In the genomic region with DNA sequence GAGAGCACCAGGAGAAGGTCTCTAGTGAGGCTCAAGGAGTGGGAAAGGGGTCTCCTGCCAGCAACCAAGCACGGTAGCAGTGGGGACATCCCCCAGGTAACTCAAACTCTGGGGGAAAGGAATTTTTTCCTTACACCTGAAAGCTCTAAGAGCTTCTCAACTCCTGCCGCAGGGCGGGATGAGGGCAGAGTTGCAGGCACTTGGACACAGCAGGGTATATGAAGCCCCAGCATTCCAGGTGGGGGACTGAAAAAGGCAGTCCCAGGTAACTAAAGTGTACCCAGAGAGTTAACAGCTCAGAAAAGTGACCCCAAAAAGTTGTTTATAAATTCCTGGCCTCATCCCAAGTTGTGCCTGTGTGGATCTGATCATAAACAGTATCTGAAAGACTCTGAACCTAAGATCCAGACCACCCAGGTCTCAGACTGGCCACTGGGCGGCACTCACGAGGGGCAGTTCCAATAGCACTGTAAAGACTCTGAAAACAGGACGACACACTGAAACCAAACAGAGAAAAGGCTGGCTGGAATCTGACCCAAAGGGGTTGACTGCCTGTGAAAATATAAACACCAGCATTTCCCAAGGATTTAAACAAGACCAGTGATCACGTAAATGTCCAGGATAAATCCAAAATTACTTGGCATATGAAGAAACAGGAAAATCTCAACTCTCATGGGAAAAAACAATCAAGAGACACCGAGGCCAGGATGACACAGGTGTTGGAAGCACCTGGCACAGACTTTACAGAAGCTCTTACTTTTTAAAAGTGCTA, we compare ENCODE assay signal across 8 cellular contexts. TPM values are rescaled to one million over a fixed set of nuclear protein-coding genes. Genes with fewer than 3 reads are reported as not detected.
A peak's percentile ranks its signal among the peaks of the same experiment; 100 is the strongest.
DNase-seq lines count a peak whose midpoint lies in the region; ATAC-seq, FAIRE-seq and TF ChIP-seq lines count a peak whose summit lies in the region.

No MANE protein-coding gene starts in this region.

- H3K27me3 Mint-ChIP-seq in stimulated activated naive B cell treated with anti-CD40 and anti-IgM and Interleukin-4, amounts not matched to agents 10 μg/mL and 1 μg/mL and 100 μg/mL, for 72 hours = no peaks in the 10 kb centered on the region

- ATAC-seq in GM12878 = peak; percentile 94
- peak; percentile 82 to 87 for ATAC-seq in stimulated activated naive B cell treated with anti-CD40 and anti-IgM and Interleukin-4, amounts not matched to agents 10 μg/mL and 1 μg/mL and 100 μg/mL, for 72 hours (replicated peaks)

- no peak overlapping the region for H3K4me3 Mint-ChIP-seq in stimulated activated naive B cell treated with anti-CD40 and anti-IgM and Interleukin-4, amounts not matched to agents 10 μg/mL and 1 μg/mL and 100 μg/mL, for 72 hours

- FAIRE-seq in GM12878 (lab: Jason Lieb, UNC) (no peak), GM12892 (lab: Jason Lieb, UNC) (no peak)

- intact Hi-C loops in GM12878 (cut with micrococcal nuclease; ENCODE audit: unreplicated experiment) = loop anchor here (1.0 to 5.0 kb wide), 2 partner anchors 35 to 116 kb away; no protein-coding TSS in a partner anchor

- H3K79me2 ChIP-seq in GM12878 (ENCODE audit: control insufficient read depth, insufficient read depth, low read length) = no peaks in the 10 kb centered on the region

- no peaks in the 10 kb centered on the region for H3K36me3 ChIP-seq in GM12878 (ENCODE audit: control insufficient read depth in 2 of 2, insufficient read depth in 2 of 2, low read length in 1 of 2)

- H3K4me1 ChIP-seq in GM12878 (ENCODE audit: control insufficient read depth, insufficient read depth, low read length) = peaks cover 13% of the 10 kb centered on the region; the same call in 1 of the 2 replicates

- H3K4me1 Mint-ChIP-seq in stimulated activated naive B cell treated with anti-CD40 and anti-IgM and Interleukin-4, amounts not matched to agents 10 μg/mL and 1 μg/mL and 100 μg/mL, for 72 hours = peaks cover 9 to 16% of the 10 kb centered on the region in 2 donors

- in situ Hi-C loops in GM12878 (cut with MboI) = loop anchor here (5.0 kb wide), 1 partner anchor 36 kb away; no protein-coding TSS in a partner anchor

- no peaks in the 10 kb centered on the region for H3K9me3 ChIP-seq in GM12878 (replicated peaks; ENCODE audit: control insufficient read depth, insufficient read depth, low read length)

- H3K9me3 Mint-ChIP-seq in stimulated activated naive B cell treated with anti-CD40 and anti-IgM and Interleukin-4, amounts not matched to agents 10 μg/mL and 1 μg/mL and 100 μg/mL, for 72 hours = no peaks in the 10 kb centered on the region

- H3K9ac ChIP-seq in GM12878 (ENCODE audit: control insufficient read depth, insufficient read depth, low read length) = no peak overlapping the region

- RAD21 ChIA-PET in GM12878 (lab: Charles Lee; ENCODE audit: unreplicated experiment) = interaction anchor here (1.5 kb wide), 1 partner anchor 34 kb away, joined by 7 read pairs; no protein-coding TSS in a partner anchor

- no TSS peak for BruUV-seq in GM12878 (replicated peaks; lab: Mats Ljungman, UMichigan)

- H2AFZ ChIP-seq in GM12878 (ENCODE audit: control insufficient read depth, low read depth, low read length) = peak overlapping the region; percentile 37; the same call in 1 of the 2 replicates

- no peak overlapping the region for H3K27ac ChIP-seq in GM12878 (ENCODE audit: control insufficient read depth, insufficient read depth)

- no peak overlapping the region for H3K27ac Mint-ChIP-seq in stimulated activated naive B cell treated with anti-CD40 and anti-IgM and Interleukin-4, amounts not matched to agents 10 μg/mL and 1 μg/mL and 100 μg/mL, for 72 hours

- WGBS in GM12878 (ENCODE audit: insufficient coverage, insufficient replicate concordance, low lambda C conversion rate, missing lambda C conversion rate) = 26% methylated on average over 8 of the region's 8 CpGs

- CTCF ChIA-PET in GM12878 (lab: Yijun Ruan, JAX) = interaction anchor here (0.6 to 3.6 kb wide), 10 partner anchors 10 to 258 kb away, joined by 3 to 41 read pairs (median 3); no protein-coding TSS in a partner anchor

- peak; percentile 72 for TF ChIP-seq RAD21 in GM12878 (IDR thresholded peaks at IDR 0.05; ENCODE audit: insufficient read depth, low read depth, low read length)

- SMC1A ChIA-PET in GM12878 (lab: Charles Lee; ENCODE audit: uncharacterized antibody, unreplicated experiment) = interaction anchor here (0.6 to 1.7 kb wide), 6 partner anchors 17 to 36 kb away, joined by 3 to 12 read pairs (median 4); no protein-coding TSS in a partner anchor

- no peaks in the 10 kb centered on the region for H4K20me1 ChIP-seq in GM12878 (ENCODE audit: control insufficient read depth, insufficient read depth)

- H3K36me3 Mint-ChIP-seq in stimulated activated naive B cell treated with anti-CD40 and anti-IgM and Interleukin-4, amounts not matched to agents 10 μg/mL and 1 μg/mL and 100 μg/mL, for 72 hours = peaks cover 0 to 1% of the 10 kb centered on the region in 2 donors

- POLR2A ChIA-PET in GM12878 (lab: Charles Lee) = no interaction called here

- DNase-seq in stimulated activated CD4-positive, alpha-beta T cell treated with anti-CD3 and anti-CD28 coated beads, Interleukin-4, amount 100 ng/mL, for 48 hours (ENCODE audit: low read depth in 2 of 2) = peak; percentile 6 to 9
- no peak for DNase-seq in stimulated activated CD4-positive, alpha-beta T cell treated with anti-CD3 and anti-CD28 coated beads, Interleukin-4, amount 100 ng/mL, for 4 hours
- DNase-seq in NCI-H69 (lab: John Stamatoyannopoulos, UW) (peak; percentile 81), GM12878 (ENCODE audit: low read depth, low spot score) (no peak), iPS-NIHi7 (ENCODE audit: extremely low spot score) (peak; percentile 82), GM12892 (ENCODE audit: insufficient read length) (no peak), 8988T (no peak)
- no peak for DNase-seq in stimulated activated naive B cell treated with anti-CD40 and anti-IgM and Interleukin-4, amounts not matched to agents 10 μg/mL and 1 μg/mL and 100 μg/mL, for 72 hours

- TF ChIP-seq CTCF in GM12878 (IDR thresholded peaks at IDR 0.05 in 2 of 3, conservative IDR thresholded peaks at IDR 0.05 in 1 of 3; ENCODE audit: control insufficient read depth in 2 of 3, extremely low read depth in 1 of 3, insufficient read depth in 1 of 3, low read depth in 3 of 3, low read length in 3 of 3) = peak; percentile 70 to 97 (median 92)

- H3K4me3 ChIP-seq in GM12878 = no peak overlapping the region

- TF ChIP-seq POLR2A in GM12878 (IDR thresholded peaks at IDR 0.05; ENCODE audit: low read depth, low read length) = no peak
- TF ChIP-seq POLR2A in GM12892 (IDR thresholded peaks at IDR 0.05; ENCODE audit: low read depth, low read length) = no peak

- TF ChIP-seq EP300 in GM12878 (IDR thresholded peaks at IDR 0.05; ENCODE audit: borderline replicate concordance in 1 of 2, control insufficient read depth in 1 of 2, low read depth in 2 of 2, low read length in 2 of 2) = no peak

- H3K4me2 ChIP-seq in GM12878 (ENCODE audit: control insufficient read depth, insufficient read depth) = peak overlapping the region; percentile 50

- H3K27me3 ChIP-seq in GM12878 (replicated peaks in 1 of 2; ENCODE audit: control insufficient read depth in 2 of 2, insufficient read depth in 2 of 2, low read length in 1 of 2) = no peaks in the 10 kb centered on the region

TF ChIP-seq in GM12878, 131 proteins besides CTCF, POLR2A, EP300 and RAD21:
- TF ChIP-seq TARDBP (IDR thresholded peaks at IDR 0.05; ENCODE audit: borderline replicate concordance) = no peak
- no peak for TF ChIP-seq RELA (IDR thresholded peaks at IDR 0.05; ENCODE audit: borderline replicate concordance, partially characterized antibody)
- TF ChIP-seq SREBF1 (IDR thresholded peaks at IDR 0.05; ENCODE audit: low read length) = no peak
- peak; percentile 76; the same call in 1 of the 2 replicates for TF ChIP-seq SMC3 (IDR thresholded peaks at IDR 0.05; ENCODE audit: borderline replicate concordance, low read length)
- 0 out of 2 replicates have a peak, but pooled peaks have one; percentile 43 for TF ChIP-seq YY1 (IDR thresholded peaks at IDR 0.05; ENCODE audit: low read depth, low read length)
TF ChIP-seq in GM12878: peak in this region for 2.

RNA-seq across cellular contexts. Expression of gene HSF2BP, which starts 47.5 kb away (rescaled TPM):
- total RNA-seq in GM12878 (2013; cell fraction: nucleolus; rRNA removed) = 2.1 and 2.7 TPM in 2 replicates
- total RNA-seq in GM12878 (2014; rRNA removed) = 0.33 and 0.45 TPM in 2 replicates
- total RNA-seq in GM12878 (2014; rRNA removed; fragmentation: Illumina TruSeq; extraction: Trizol) = 0.32 and 0.45 TPM in 2 replicates
- total RNA-seq in GM12878 (2021) = 0.38 and 0.48 TPM in 2 replicates
- 0.17 TPM for polyA plus RNA-seq in GM12878 (2011; ENCODE audit: low read depth)
- polyA plus RNA-seq in GM12878 (2011; rRNA removed) = 0.20 and 0.26 TPM in 2 replicates
- 0.15 and 0.21 TPM in 2 replicates for polyA plus RNA-seq in GM12878 (2011; cell fraction: cytosol; rRNA removed)
- 0.06 and 0.10 TPM in 2 replicates for polyA plus RNA-seq in GM12878 (2011; cell fraction: nucleus; rRNA removed)
- 0.25 and 0.49 TPM in 2 replicates for polyA plus RNA-seq in GM12878 (2012)
- polyA plus RNA-seq in GM12878 (2014; fragmentation: Illumina TruSeq; extraction: Trizol) = 0.21 TPM in 1 of 2 replicates, not detected in the other
- polyA plus RNA-seq in GM12878 (2014; fragmentation: Nextera tagmentation; extraction: Ambion mirVana) = under 1 TPM; 0.07 to 0.19 TPM
- polyA plus RNA-seq in GM12878 (2014; rRNA removed) = 0.53 and 0.81 TPM in 2 replicates
- polyA plus RNA-seq in GM12878 (2016; fragmentation: Nextera tagmentation; extraction: Ambion mirVana) = under 1 TPM; 0.32 to 0.53 TPM
- 0.10 TPM in 1 of 2 replicates, not detected in the other for polyA minus RNA-seq in GM12878 (2011; rRNA and poly(A)+ RNA removed)
- polyA minus RNA-seq in GM12878 (2011; cell fraction: cytosol; rRNA and poly(A)+ RNA removed) = not detected in 2 replicates
- polyA minus RNA-seq in GM12878 (2011; cell fraction: nucleus; rRNA and poly(A)+ RNA removed) = 0.38 TPM in 1 of 2 replicates, not detected in the other
- 0.78 TPM for polyA plus RNA-seq in GM12892 (2012; ENCODE audit: missing spikeins)

RNA-seq across cellular contexts. Expression of gene RRP1B, which starts 47.6 kb away (rescaled TPM):
- total RNA-seq in GM12878 (2013; cell fraction: nucleolus; rRNA removed) = 21.9 and 26.3 TPM in 2 replicates
- total RNA-seq in GM12878 (2014; rRNA removed) = 38.1 and 41.9 TPM in 2 replicates
- 32.5 and 36.3 TPM in 2 replicates for total RNA-seq in GM12878 (2014; rRNA removed; fragmentation: Illumina TruSeq; extraction: Trizol)
- 52.8 and 57.4 TPM in 2 replicates for total RNA-seq in GM12878 (2021)
- 9.6 TPM for polyA plus RNA-seq in GM12878 (2011; ENCODE audit: low read depth)
- 15.7 and 19.3 TPM in 2 replicates for polyA plus RNA-seq in GM12878 (2011; rRNA removed)
- polyA plus RNA-seq in GM12878 (2011; cell fraction: cytosol; rRNA removed) = 14.4 and 15.0 TPM in 2 replicates
- 18.0 and 25.0 TPM in 2 replicates for polyA plus RNA-seq in GM12878 (2011; cell fraction: nucleus; rRNA removed)
- 17.1 and 18.2 TPM in 2 replicates for polyA plus RNA-seq in GM12878 (2012)
- polyA plus RNA-seq in GM12878 (2014; fragmentation: Illumina TruSeq; extraction: Trizol) = 35.7 and 39.9 TPM in 2 replicates
- polyA plus RNA-seq in GM12878 (2014; fragmentation: Nextera tagmentation; extraction: Ambion mirVana) = 1 to 10 TPM; 8.1 to 9.7 TPM
- 33.7 and 35.0 TPM in 2 replicates for polyA plus RNA-seq in GM12878 (2014; rRNA removed)
- 10 to 100 TPM; 45.0 to 47.0 TPM for polyA plus RNA-seq in GM12878 (2016; fragmentation: Nextera tagmentation; extraction: Ambion mirVana)
- 18.6 and 20.1 TPM in 2 replicates for polyA minus RNA-seq in GM12878 (2011; rRNA and poly(A)+ RNA removed)
- 10.2 and 14.6 TPM in 2 replicates for polyA minus RNA-seq in GM12878 (2011; cell fraction: cytosol; rRNA and poly(A)+ RNA removed)
- polyA minus RNA-seq in GM12878 (2011; cell fraction: nucleus; rRNA and poly(A)+ RNA removed) = 5.7 and 11.2 TPM in 2 replicates
- 14.1 TPM for polyA plus RNA-seq in GM12892 (2012; ENCODE audit: missing spikeins)

Comparison
In these comparisons a context has a peak if more than half of its experiments do, and no peak if none do; other contexts are left out.
1. DNase-seq: peak in stimulated activated CD4-positive, alpha-beta T cell treated with anti-CD3 and anti-CD28 coated beads, Interleukin-4, amount 100 ng/mL, for 48 hours (2 of 2), NCI-H69 (single experiment) and iPS-NIHi7 (single experiment); none in stimulated activated CD4-positive, alpha-beta T cell treated with anti-CD3 and anti-CD28 coated beads, Interleukin-4, amount 100 ng/mL, for 4 hours (0 of 2), GM12878 (single experiment), stimulated activated naive B cell treated with anti-CD40 and anti-IgM and Interleukin-4, amounts not matched to agents 10 μg/mL and 1 μg/mL and 100 μg/mL, for 72 hours (single experiment), GM12892 (single experiment) and 8988T (single experiment).